Comparison of ENCODE assay signal across 20 cellular contexts in genomic region chr5:92268343-92268742, GRCh38.
A peak's percentile ranks its signal among the peaks of the same experiment; 100 is the strongest.
DNase-seq lines count a peak whose midpoint lies in the region; ATAC-seq and TF ChIP-seq lines count a peak whose summit lies in the region.
"Had no signal": no experiment of that assay in that cellular context is flagged by ENCODE, and none has a peak within 500 bp of the region (broad histone marks: within the 10 kb centered on the region; RNA-seq: fewer than 3 reads in every experiment).

No MANE protein-coding gene starts in this region.

- intact Hi-C loops in A673 (cut with micrococcal nuclease; ENCODE audit: unreplicated experiment): no loop called here
- intact Hi-C loops in upper lobe of right lung (cut with DNase I): no loop called here

- ATAC-seq in RWPE2 (ENCODE audit: low read depth) (no peak; the same call in 2 of the 3 replicates), upper lobe of right lung (peak; percentile 46), SK-N-SH treated with all-trans-retinoic acid at 6 μM for 48 hours (no peak)
- ATAC-seq: GM12878 had no signal

- DNase-seq in A673 (ENCODE audit: low spot score) (no peak), RWPE2 (ENCODE audit: low spot score) (peak; percentile 39), mesenteric fat pad (ENCODE audit: low spot score) (peak; percentile 65), upper lobe of right lung (peak; percentile 35), tibial nerve (ENCODE audit: low spot score in 2 of 2) (no peak)
- no peak for DNase-seq in effector memory CD4-positive, alpha-beta T cell
- DNase-seq: ACHN; BE2C; C1 segment of cervical spinal cord; CD4-positive, CD25-positive, alpha-beta regulatory T cell; CD8-positive, alpha-beta memory T cell; COR-L47; DMS 273 treated with DMSO at 0.1 percent for 48 hours; DMS53; DND-41; EL; GM23248; HCEC 1CT had no signal

- H3K36me3 ChIP-seq in A673 (ENCODE audit: insufficient read depth, low read length, poor library complexity, severe bottlenecking): no peaks in the 10 kb centered on the region
- no peaks in the 10 kb centered on the region for H3K36me3 ChIP-seq in RWPE2 (ENCODE audit: low read depth)
- H3K36me3 ChIP-seq in upper lobe of right lung: no peaks in the 10 kb centered on the region
- H3K36me3 ChIP-seq in tibial nerve: no peaks in the 10 kb centered on the region
- no peaks in the 10 kb centered on the region for H3K36me3 ChIP-seq in effector memory CD4-positive, alpha-beta T cell (ENCODE audit: control insufficient read depth, insufficient read depth, low read length)
- H3K36me3 ChIP-seq: BE2C had no signal

- CTCF ChIA-PET in A673 (lab: Charles Lee): no interaction called here

- no peak for TF ChIP-seq POLR2A in tibial nerve (IDR thresholded peaks at IDR 0.05)

- H3K4me3 ChIP-seq in A673 (ENCODE audit: low read depth, low read length, poor library complexity, severe bottlenecking): no peak overlapping the region
- H3K4me3 ChIP-seq in RWPE2 (ENCODE audit: severe bottlenecking): no peak overlapping the region
- no peak overlapping the region for H3K4me3 ChIP-seq in upper lobe of right lung
- H3K4me3 ChIP-seq in tibial nerve: no peak overlapping the region
- no peak overlapping the region for H3K4me3 ChIP-seq in effector memory CD4-positive, alpha-beta T cell (ENCODE audit: insufficient read depth, low read depth, low read length, poor library complexity, severe bottlenecking)
- H3K4me3 ChIP-seq: GM12878, GM23248 had no signal

- H3K27ac ChIP-seq in A673 (ENCODE audit: low read depth, low read length, poor library complexity, severe bottlenecking) (peak overlapping the region; percentile 76), RWPE2 (ENCODE audit: poor library complexity, severe bottlenecking) (no peak overlapping the region), upper lobe of right lung (no peak overlapping the region), tibial nerve (no peak overlapping the region)
- H3K27ac ChIP-seq in effector memory CD4-positive, alpha-beta T cell (ENCODE audit: insufficient read depth, low read length, poor library complexity, severe bottlenecking): no peak overlapping the region
- H3K27ac ChIP-seq: GM23248 had no signal

- TF ChIP-seq EP300 in tibial nerve (IDR thresholded peaks at IDR 0.05): no peak

- peaks cover 36% of the 10 kb centered on the region for H3K4me1 ChIP-seq in A673 (ENCODE audit: insufficient read depth, low read length, poor library complexity, severe bottlenecking)
- no peaks in the 10 kb centered on the region for H3K4me1 ChIP-seq in RWPE2 (ENCODE audit: insufficient read depth, poor library complexity, severe bottlenecking)
- no peaks in the 10 kb centered on the region for H3K4me1 ChIP-seq in upper lobe of right lung
- no peaks in the 10 kb centered on the region for H3K4me1 ChIP-seq in tibial nerve
- no peaks in the 10 kb centered on the region for H3K4me1 ChIP-seq in effector memory CD4-positive, alpha-beta T cell (ENCODE audit: control insufficient read depth, insufficient read depth, low read length, poor library complexity, severe bottlenecking)
- H3K4me1 ChIP-seq: BE2C had no signal

- H3K9me3 ChIP-seq in A673 (ENCODE audit: low read depth, low read length, poor library complexity, severe bottlenecking) (no peaks in the 10 kb centered on the region), RWPE2 (ENCODE audit: severe bottlenecking) (peaks cover 1% of the 10 kb centered on the region), upper lobe of right lung (no peaks in the 10 kb centered on the region), tibial nerve (no peaks in the 10 kb centered on the region)
- H3K9me3 ChIP-seq in effector memory CD4-positive, alpha-beta T cell (ENCODE audit: control insufficient read depth, low read length): no peaks in the 10 kb centered on the region
- H3K9me3 ChIP-seq: BE2C had no signal

- no TSS peak for BruUV-seq in A673 (replicated peaks; lab: Mats Ljungman, UMichigan)

- POLR2A ChIA-PET in A673 (lab: Charles Lee; ENCODE audit: low non-redundant PET): no interaction called here

- TF ChIP-seq CTCF in A673 (conservative IDR thresholded peaks at IDR 0.05; ENCODE audit: low read depth, low read length) (no peak), RWPE2 (IDR thresholded peaks at IDR 0.05; ENCODE audit: poor library complexity, severe bottlenecking) (no peak), upper lobe of right lung (IDR thresholded peaks at IDR 0.05) (no peak), tibial nerve (IDR thresholded peaks at IDR 0.05) (no peak)

- H3K27me3 ChIP-seq in A673 (replicated peaks; ENCODE audit: insufficient read depth, low read depth, low read length, poor library complexity) (no peaks in the 10 kb centered on the region), RWPE2 (ENCODE audit: insufficient read depth, poor library complexity, severe bottlenecking) (peaks cover 14% of the 10 kb centered on the region), upper lobe of right lung (no peaks in the 10 kb centered on the region), tibial nerve (no peaks in the 10 kb centered on the region)
- H3K27me3 ChIP-seq in effector memory CD4-positive, alpha-beta T cell (replicated peaks; ENCODE audit: control insufficient read depth, insufficient read depth, low read length, poor library complexity, severe bottlenecking): no peaks in the 10 kb centered on the region
- H3K27me3 ChIP-seq: BE2C had no signal

- WGBS in tibial nerve, 2 donors: 72 to 91% methylated on average over 4 to 6 of the region's 6 CpGs

TF ChIP-seq in SK-N-SH treated with all-trans-retinoic acid at 6 μM for 48 hours, 23 proteins besides CTCF, POLR2A, EP300 and RAD21 (continues in another document):
- TF ChIP-seq ZNF8 (CRISPR knock-in tag; IDR thresholded peaks at IDR 0.05) (no peak), PPARA (CRISPR knock-in tag; IDR thresholded peaks at IDR 0.05; ENCODE audit: borderline replicate concordance) (no peak), CREB5 (CRISPR knock-in tag; IDR thresholded peaks at IDR 0.05; ENCODE audit: low read depth) (no peak), BACH2 (CRISPR knock-in tag; IDR thresholded peaks at IDR 0.05; ENCODE audit: borderline replicate concordance) (no peak), TOX (CRISPR knock-in tag; IDR thresholded peaks at IDR 0.05; ENCODE audit: borderline replicate concordance) (no peak), ESRRG (CRISPR knock-in tag; IDR thresholded peaks at IDR 0.05) (no peak), SNAI2 (CRISPR knock-in tag; IDR thresholded peaks at IDR 0.05) (no peak), CSDC2 (CRISPR knock-in tag; IDR thresholded peaks at IDR 0.05) (no peak), RARB (CRISPR knock-in tag; IDR thresholded peaks at IDR 0.05) (no peak), ZFP3 (CRISPR knock-in tag; IDR thresholded peaks at IDR 0.05) (no peak), POU6F1 (CRISPR knock-in tag; IDR thresholded peaks at IDR 0.05; ENCODE audit: borderline replicate concordance, low read depth) (no peak), PATZ1 (CRISPR knock-in tag; IDR thresholded peaks at IDR 0.05; ENCODE audit: borderline replicate concordance) (no peak), ZC3H10 (CRISPR knock-in tag; IDR thresholded peaks at IDR 0.05) (no peak), ZFP30 (CRISPR knock-in tag; IDR thresholded peaks at IDR 0.05) (no peak), OSR1 (CRISPR knock-in tag; IDR thresholded peaks at IDR 0.05) (no peak)

Comparison
In these comparisons a context has a peak if more than half of its experiments do, and no peak if none do; other contexts are left out.
1. DNase-seq: peak in RWPE2 (single experiment), mesenteric fat pad (single experiment) and upper lobe of right lung (single experiment); none in A673 (single experiment), tibial nerve (0 of 2) and effector memory CD4-positive, alpha-beta T cell (0 of 3).